ENCODE assay signal across 15 cellular contexts in genomic region chr6:128757961-128758360, GRCh38.
DNase-seq lines count a peak whose midpoint lies in the region; ATAC-seq and TF ChIP-seq lines count a peak whose summit lies in the region.
"Had no signal": no experiment of that assay in that cellular context is flagged by ENCODE, and none has a peak within 500 bp of the region (broad histone marks: within the 10 kb centered on the region; RNA-seq: fewer than 3 reads in every experiment).

No MANE protein-coding gene starts in this region.

- intact Hi-C loops in left cardiac atrium (cut with DNase I) (no loop called here), Right ventricle myocardium inferior (cut with DNase I) (no loop called here)

- H3K27ac ChIP-seq in RWPE1: no peak overlapping the region

- POLR2A ChIA-PET in RWPE1 (lab: Yijun Ruan, JAX; ENCODE audit: low non-redundant PET): no interaction called here

- H3K4me3 ChIP-seq in epithelial cell of esophagus (ENCODE audit: low read length) (no peak overlapping the region), retinal pigment epithelial cell (ENCODE audit: low read length) (no peak overlapping the region)
- H3K4me3 ChIP-seq: GM12878, GM23338 had no signal

- no peak for TF ChIP-seq CTCF in RWPE1 (conservative IDR thresholded peaks at IDR 0.05; ENCODE audit: low read depth)
- TF ChIP-seq CTCF in epithelial cell of esophagus (IDR thresholded peaks at IDR 0.05; ENCODE audit: insufficient read depth, low read depth, low read length, missing control alignments): no peak
- no peak for TF ChIP-seq CTCF in retinal pigment epithelial cell (conservative IDR thresholded peaks at IDR 0.05; ENCODE audit: low read depth, low read length)

- peak; percentile 47 to 77 for ATAC-seq in left cardiac atrium
- ATAC-seq in Right ventricle myocardium inferior: no peak
- ATAC-seq in HG03457 (IDR thresholded peaks at IDR 0.05; ENCODE audit: unreplicated experiment): no peak
- no peak for ATAC-seq in HG03442 (IDR thresholded peaks at IDR 0.05; ENCODE audit: unreplicated experiment)
- ATAC-seq: GM12878, GM23338, HepG2 had no signal

- CTCF ChIA-PET in RWPE1 (lab: Yijun Ruan, JAX): no interaction called here

- DNase-seq in left cardiac atrium (no peak), Right ventricle myocardium inferior (ENCODE audit: missing footprints) (no peak), RWPE1 (ENCODE audit: low spot score) (peak; percentile 8), epithelial cell of esophagus (ENCODE audit: low read depth) (peak; percentile 91), retinal pigment epithelial cell (ENCODE audit: low read depth) (peak; percentile 9)
- DNase-seq: C1 segment of cervical spinal cord; Calu3; CD4-positive, alpha-beta T cell; DMS 273 treated with DMSO at 0.1 percent for 48 hours; H7 had no signal

Comparison
In these comparisons a context has a peak if more than half of its experiments do, and no peak if none do; other contexts are left out.
1. ATAC-seq: peak in left cardiac atrium (2 of 2); none in Right ventricle myocardium inferior (single experiment), HG03457 (single experiment) and HG03442 (single experiment).
2. DNase-seq: peak in RWPE1 (single experiment), epithelial cell of esophagus (single experiment) and retinal pigment epithelial cell (single experiment); none in left cardiac atrium (single experiment) and Right ventricle myocardium inferior (single experiment).